ENCODE assay signal across 20 cellular contexts in the genomic region with DNA sequence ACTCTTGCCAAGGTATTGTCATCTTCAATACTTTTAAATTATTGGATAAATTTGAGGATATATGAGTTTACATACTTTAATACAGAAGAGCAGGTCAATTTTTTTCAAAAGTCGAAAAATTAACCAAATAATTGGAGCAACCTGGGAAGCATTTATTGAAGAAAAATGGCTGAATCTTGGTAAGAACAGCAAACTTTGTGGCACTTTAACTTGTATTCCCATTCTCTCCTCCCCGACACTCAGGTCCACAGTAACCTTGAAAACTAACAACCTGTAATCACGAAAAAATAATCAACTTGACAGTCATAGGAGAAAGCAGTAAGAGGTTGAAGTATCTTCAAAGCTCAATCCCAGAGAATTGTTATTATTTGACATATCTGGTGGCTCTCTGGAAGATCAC. TPM values are rescaled to one million over a fixed set of nuclear protein-coding genes. Genes with fewer than 3 reads are reported as not detected.
A peak's percentile ranks its signal among the peaks of the same experiment; 100 is the strongest.
DNase-seq lines count a peak whose midpoint lies in the region; ATAC-seq and TF ChIP-seq lines count a peak whose summit lies in the region.
"Had no signal": no experiment of that assay in that cellular context is flagged by ENCODE, and none has a peak within 500 bp of the region (broad histone marks: within the 10 kb centered on the region; RNA-seq: fewer than 3 reads in every experiment).

No MANE protein-coding gene starts in this region.

- H3K4me1 ChIP-seq in CD8-positive, alpha-beta T cell (ENCODE audit: insufficient read depth, low read length) = peaks cover 26% of the 10 kb centered on the region
- no peaks in the 10 kb centered on the region for H3K4me1 ChIP-seq in heart right ventricle
- H3K4me1 ChIP-seq: BE2C, BLaER1 had no signal

- no peaks in the 10 kb centered on the region for H3K27me3 ChIP-seq in CD4-positive, alpha-beta T cell (ENCODE audit: control insufficient read depth, insufficient read depth, low read length)
- no peaks in the 10 kb centered on the region for H3K27me3 ChIP-seq in CD8-positive, alpha-beta T cell (ENCODE audit: insufficient read depth, low read length)
- H3K27me3 ChIP-seq in heart right ventricle = no peaks in the 10 kb centered on the region
- H3K27me3 ChIP-seq: BE2C, BLaER1 had no signal

- intact Hi-C loops in CD4-positive, alpha-beta T cell (cut with DNase I, micrococcal nuclease) = no loop called here
- intact Hi-C loops in CD8-positive, alpha-beta T cell (cut with DNase I, micrococcal nuclease) = no loop called here
- intact Hi-C loops in heart right ventricle (cut with DNase I) = no loop called here

- no peaks in the 10 kb centered on the region for H3K27me3 Mint-ChIP-seq in CD4-positive, alpha-beta T cell
- H3K27me3 Mint-ChIP-seq in CD8-positive, alpha-beta T cell (ENCODE audit: low read depth) = no peaks in the 10 kb centered on the region
- H3K27me3 Mint-ChIP-seq in T-helper 17 cell = no peaks in the 10 kb centered on the region
- no peaks in the 10 kb centered on the region for H3K27me3 Mint-ChIP-seq in naive thymus-derived CD8-positive, alpha-beta T cell
- H3K27me3 Mint-ChIP-seq: CD8-positive, alpha-beta memory T cell had no signal

- no peak overlapping the region for H3K27ac ChIP-seq in CD4-positive, alpha-beta T cell (ENCODE audit: low read depth, low read length)
- H3K27ac ChIP-seq in CD8-positive, alpha-beta T cell (ENCODE audit: low read depth, low read length) = no peak overlapping the region
- H3K27ac ChIP-seq in heart right ventricle = no peak overlapping the region
- H3K27ac ChIP-seq: BLaER1 had no signal

- H3K9me3 Mint-ChIP-seq in CD4-positive, alpha-beta T cell = no peaks in the 10 kb centered on the region
- H3K9me3 Mint-ChIP-seq in CD8-positive, alpha-beta T cell = no peaks in the 10 kb centered on the region
- peaks cover 0 to 2% (median 0%) of the 10 kb centered on the region in 9 donors for H3K9me3 Mint-ChIP-seq in naive thymus-derived CD8-positive, alpha-beta T cell

- ATAC-seq in CD4-positive, alpha-beta T cell (ENCODE audit: poor library complexity) = no peak
- no peak for ATAC-seq in CD8-positive, alpha-beta T cell
- ATAC-seq in T-helper 17 cell (no peak), heart right ventricle (no peak)
- no peak for ATAC-seq in naive thymus-derived CD8-positive, alpha-beta T cell

- CTCF ChIA-PET in CD4-positive, alpha-beta T cell (lab: Charles Lee) = interaction anchor here (1.4 kb wide), 1 partner anchor 10 kb away, joined by 8 read pairs; no protein-coding TSS in a partner anchor
- CTCF ChIA-PET in CD8-positive, alpha-beta T cell (lab: Charles Lee) = interaction anchor here (1.4 to 3.4 kb wide), 2 partner anchors 11 to 483 kb away, joined by 5 to 19 read pairs; no protein-coding TSS in a partner anchor

- TF ChIP-seq CTCF in CD4-positive, alpha-beta T cell (IDR thresholded peaks at IDR 0.05) = no peak
- TF ChIP-seq CTCF in CD8-positive, alpha-beta T cell (IDR thresholded peaks at IDR 0.05) = no peak
- no peak for TF ChIP-seq CTCF in heart right ventricle (IDR thresholded peaks at IDR 0.05)

- H3K9me3 ChIP-seq in CD4-positive, alpha-beta T cell (ENCODE audit: control insufficient read depth, low read length) = no peaks in the 10 kb centered on the region
- H3K9me3 ChIP-seq in CD8-positive, alpha-beta T cell (ENCODE audit: low read length) = no peaks in the 10 kb centered on the region
- no peaks in the 10 kb centered on the region for H3K9me3 ChIP-seq in T-helper 17 cell (ENCODE audit: control insufficient read depth, low read length, poor library complexity, severe bottlenecking)
- no peaks in the 10 kb centered on the region for H3K9me3 ChIP-seq in heart right ventricle
- H3K9me3 ChIP-seq: BE2C, BLaER1 had no signal

- H3K36me3 Mint-ChIP-seq in CD4-positive, alpha-beta T cell (ENCODE audit: low read depth) = peaks cover 94% of the 10 kb centered on the region
- H3K36me3 Mint-ChIP-seq in CD8-positive, alpha-beta T cell = peaks cover 81% of the 10 kb centered on the region
- peaks cover 11% of the 10 kb centered on the region for H3K36me3 Mint-ChIP-seq in T-helper 17 cell (ENCODE audit: low read depth)
- H3K36me3 Mint-ChIP-seq in naive thymus-derived CD8-positive, alpha-beta T cell = peaks cover 32 to 88% (median 53%) of the 10 kb centered on the region in 3 donors
- H3K36me3 Mint-ChIP-seq: CD14-positive monocyte; CD4-positive, CD25-positive, alpha-beta regulatory T cell had no signal

- no peak overlapping the region for H3K4me3 ChIP-seq in CD8-positive, alpha-beta T cell (ENCODE audit: low read depth, low read length)
- H3K4me3 ChIP-seq in heart right ventricle = no peak overlapping the region
- H3K4me3 ChIP-seq: BLaER1 had no signal

- WGBS in heart right ventricle, 2 donors = 81 to 85% methylated on average over 3 of the region's 3 CpGs

- H3K4me1 Mint-ChIP-seq in CD4-positive, alpha-beta T cell (ENCODE audit: low read depth) = peaks cover 68% of the 10 kb centered on the region
- peaks cover 69% of the 10 kb centered on the region for H3K4me1 Mint-ChIP-seq in CD8-positive, alpha-beta T cell (ENCODE audit: low read depth)
- H3K4me1 Mint-ChIP-seq in T-helper 17 cell = peaks cover 36% of the 10 kb centered on the region
- H3K4me1 Mint-ChIP-seq in naive thymus-derived CD8-positive, alpha-beta T cell = peaks cover 32 to 74% (median 60%) of the 10 kb centered on the region in 4 donors
- H3K4me1 Mint-ChIP-seq: CD14-positive monocyte had no signal

- H3K27ac Mint-ChIP-seq in CD4-positive, alpha-beta T cell = no peak overlapping the region
- peak overlapping the region; percentile 49 for H3K27ac Mint-ChIP-seq in CD8-positive, alpha-beta T cell
- peak overlapping the region; percentile 29 for H3K27ac Mint-ChIP-seq in T-helper 17 cell
- H3K27ac Mint-ChIP-seq in naive thymus-derived CD8-positive, alpha-beta T cell = peak overlapping the region in 7 of 10 donors; percentile 0 to 81 (median 40)
- H3K27ac Mint-ChIP-seq: CD14-positive monocyte; CD4-positive, CD25-positive, alpha-beta regulatory T cell had no signal

- peak overlapping the region; percentile 8 for H3K4me3 Mint-ChIP-seq in CD4-positive, alpha-beta T cell
- H3K4me3 Mint-ChIP-seq in CD8-positive, alpha-beta T cell = no peak overlapping the region
- H3K4me3 Mint-ChIP-seq in T-helper 17 cell = no peak overlapping the region
- H3K4me3 Mint-ChIP-seq in naive thymus-derived CD8-positive, alpha-beta T cell = peak overlapping the region in 7 of 10 donors; percentile 0 to 71 (median 22)
- H3K4me3 Mint-ChIP-seq: CD14-positive monocyte; CD4-positive, CD25-positive, alpha-beta regulatory T cell had no signal

- no peak for DNase-seq in CD4-positive, alpha-beta T cell
- DNase-seq in CD8-positive, alpha-beta T cell = no peak
- no peak for DNase-seq in T-helper 17 cell
- DNase-seq in naive thymus-derived CD8-positive, alpha-beta T cell = no peak
- no peak for DNase-seq in heart right ventricle
- no peak for DNase-seq in activated CD4-positive, alpha-beta T cell treated with anti-CD3 and anti-CD28 coated beads for 1 hour
- DNase-seq in SW 1271 (lab: John Stamatoyannopoulos, UW) = no peak
- DNase-seq: 8988T; ACHN; BE2C; C1 segment of cervical spinal cord; CD4-positive, CD25-positive, alpha-beta regulatory T cell; CD8-positive, alpha-beta memory T cell; COR-L47; DMS79 treated with DMSO at 0.1 percent for 48 hours; GF-D8 had no signal

- POLR2A ChIA-PET in CD4-positive, alpha-beta T cell (lab: Charles Lee) = interaction anchor here (1.2 to 1.9 kb wide), 2 partner anchors 10 to 37 kb away, joined by 4 to 5 read pairs; no protein-coding TSS in a partner anchor
- POLR2A ChIA-PET in CD8-positive, alpha-beta T cell (lab: Charles Lee) = interaction anchor here (1.7 kb wide), 1 partner anchor 8 kb away, joined by 6 read pairs; no protein-coding TSS in a partner anchor
- POLR2A ChIA-PET in naive thymus-derived CD8-positive, alpha-beta T cell (lab: Charles Lee) = no interaction called here

- peaks cover 28% of the 10 kb centered on the region for H3K36me3 ChIP-seq in CD8-positive, alpha-beta T cell (ENCODE audit: insufficient read depth, low read length)
- H3K36me3 ChIP-seq in heart right ventricle = no peaks in the 10 kb centered on the region
- H3K36me3 ChIP-seq: BE2C, BLaER1 had no signal

RNA-seq across cellular contexts. Expression of a gene that starts 55.6 kb away (rescaled TPM):
- total RNA-seq in CD4-positive, alpha-beta T cell = 10 to 100 TPM; 25.0 to 25.3 TPM
- 10 to 100 TPM; 26.3 to 29.3 TPM for total RNA-seq in CD8-positive, alpha-beta T cell
- total RNA-seq in T-helper 17 cell (10 to 100 TPM; 53.9 to 64.7 TPM), heart right ventricle (1 to 10 TPM in 1 of 10 donors, under 1 TPM in 6, not detected in 3; 0.13 to 2.0 (median 0.15) TPM)
- total RNA-seq in naive thymus-derived CD8-positive, alpha-beta T cell = 100 to 1,000 TPM; 128 TPM
- 100 to 1,000 TPM; 168 to 212 (median 183) TPM for polyA plus RNA-seq in naive thymus-derived CD8-positive, alpha-beta T cell
- polyA plus RNA-seq in heart right ventricle = under 1 TPM in 1 of 2 donors, not detected in 1; 0.01 TPM
- total RNA-seq: A673 had no signal
- polyA plus RNA-seq: AG04450 had no signal

Comparison
In these comparisons a context has a peak if more than half of its experiments do, and no peak if none do; other contexts are left out.
1. H3K4me3 Mint-ChIP-seq: peak in CD4-positive, alpha-beta T cell (single experiment) and naive thymus-derived CD8-positive, alpha-beta T cell (7 of 10); none in CD8-positive, alpha-beta T cell (single experiment) and T-helper 17 cell (single experiment).
2. RNA of a gene that starts 55.6 kb away (total RNA-seq): 128 TPM in naive thymus-derived CD8-positive, alpha-beta T cell, 53.9 to 64.7 TPM in T-helper 17 cell, 26.3 to 29.3 TPM in CD8-positive, alpha-beta T cell and 25.0 to 25.3 TPM in CD4-positive, alpha-beta T cell; 0.13 to 2.0 TPM in heart right ventricle; every median in the first group is over 4 times any median in the second.